ENCODE assay signal across 28 cellular contexts in the genomic region with DNA sequence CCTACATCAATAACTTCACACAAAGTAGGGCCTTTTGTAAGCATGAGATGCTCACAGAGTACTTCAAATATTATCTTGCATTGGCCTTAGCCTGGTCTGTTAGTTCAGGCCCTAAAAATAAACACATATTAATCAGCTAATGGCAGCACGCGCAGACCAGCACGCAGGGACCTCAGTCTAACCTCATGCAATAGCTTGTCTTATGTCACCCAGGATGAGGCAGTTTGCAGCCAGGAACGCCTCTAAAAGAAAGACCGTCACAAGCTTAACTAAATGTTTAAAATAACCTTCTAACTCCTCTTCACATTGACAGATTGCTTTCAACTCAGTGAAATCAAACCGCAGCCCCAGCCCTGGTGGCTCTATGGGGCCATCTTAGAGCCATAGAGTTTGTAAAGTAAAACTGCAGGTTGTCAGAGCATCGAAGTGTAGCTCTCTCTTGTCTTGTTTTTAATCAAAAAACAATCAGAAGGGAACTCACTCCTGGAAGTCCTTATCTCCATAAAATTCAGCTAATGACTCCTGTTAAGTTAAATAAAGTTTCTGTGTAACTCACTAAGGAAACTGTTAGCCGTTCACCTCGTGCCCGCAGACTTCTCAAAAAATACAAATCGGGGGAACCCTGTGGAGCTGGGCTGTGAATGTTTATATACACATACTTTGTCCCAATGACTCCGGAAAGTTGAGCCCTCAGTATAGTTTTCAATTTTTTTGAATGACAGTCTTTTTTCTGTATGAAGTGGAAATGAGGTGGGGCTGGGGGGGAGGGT.
DNase-seq lines count a peak whose midpoint lies in the region; ATAC-seq lines count a peak whose summit lies in the region.
"Had no signal": no experiment of that assay in that cellular context is flagged by ENCODE, and none has a peak within 500 bp of the region (broad histone marks: within the 10 kb centered on the region; RNA-seq: fewer than 3 reads in every experiment).

No MANE protein-coding gene starts in this region.

- H3K4me3 Mint-ChIP-seq in natural killer cell treated with Interleukin-12 subunit alpha and Interleukin-12 subunit beta and Interleukin-15 and Interleukin-18, amount 100 ng/mL, for 72 hours, result no peak overlapping the region
- no peak overlapping the region for H3K4me3 Mint-ChIP-seq in stimulated activated effector memory CD8-positive, alpha-beta T cell treated with anti-CD3 and anti-CD28 coated beads, Interleukin-12 subunit alpha, Interleukin-12 subunit beta, amount 100 ng/mL, for 72 hours
- H3K4me3 Mint-ChIP-seq: activated CD4-positive, alpha-beta T cell treated with anti-CD3 and anti-CD28 coated beads for 36 hours; CD4-positive, CD25-positive, alpha-beta regulatory T cell; stimulated activated naive B cell treated with anti-CD40 and anti-IgM and Interleukin-4, amounts not matched to agents 10 μg/mL and 1 μg/mL and 100 μg/mL, for 72 hours had no signal

- no peaks in the 10 kb centered on the region for H3K27me3 ChIP-seq in neuronal stem cell (ENCODE audit: control insufficient read depth in 3 of 3, insufficient read depth in 3 of 3, low read depth in 1 of 3, low read length in 3 of 3)
- H3K27me3 ChIP-seq: suprapubic skin, vagina had no signal

- no peak overlapping the region for H2BK12ac ChIP-seq in neuronal stem cell (ENCODE audit: low read length)

- ATAC-seq in Right ventricle myocardium superior (ENCODE audit: poor library complexity) (peak; percentile 91), left cardiac atrium (peak; percentile 50 to 58)
- no peak for ATAC-seq in natural killer cell treated with Interleukin-12 subunit alpha and Interleukin-12 subunit beta and Interleukin-15 and Interleukin-18, amount 100 ng/mL, for 72 hours
- ATAC-seq in stimulated activated effector memory CD8-positive, alpha-beta T cell treated with anti-CD3 and anti-CD28 coated beads, Interleukin-12 subunit alpha, Interleukin-12 subunit beta, amount 100 ng/mL, for 72 hours, result no peak
- ATAC-seq: activated CD4-positive, alpha-beta T cell treated with anti-CD3 and anti-CD28 coated beads for 36 hours; GM12878; HCT116; SK-N-SH treated with all-trans-retinoic acid at 6 μM for 48 hours; stimulated activated naive B cell treated with anti-CD40 and anti-IgM and Interleukin-4, amounts not matched to agents 10 μg/mL and 1 μg/mL and 100 μg/mL, for 72 hours had no signal

- H3K9ac ChIP-seq in neuronal stem cell (ENCODE audit: low read depth, low read length, poor library complexity), result no peak overlapping the region
- H3K9ac ChIP-seq: KMS-11 had no signal

- H3K18ac ChIP-seq in neuronal stem cell (ENCODE audit: low read length), result peak overlapping the region; percentile 35

- DNase-seq in Right ventricle myocardium superior (peak; percentile 63), cardiac septum (ENCODE audit: low spot score) (no peak), left cardiac atrium (no peak), neuronal stem cell (ENCODE audit: low spot score) (no peak), NCI-H82 treated with DMSO at 0.1 percent for 48 hours (lab: John Stamatoyannopoulos, UW; ENCODE audit: unreplicated experiment) (no peak), LoVo (ENCODE audit: low spot score) (no peak)
- DNase-seq in natural killer cell treated with Interleukin-12 subunit alpha and Interleukin-12 subunit beta and Interleukin-15 and Interleukin-18, amount 100 ng/mL, for 72 hours (ENCODE audit: low spot score), result no peak
- no peak for DNase-seq in stimulated activated effector memory CD8-positive, alpha-beta T cell treated with anti-CD3 and anti-CD28 coated beads, Interleukin-12 subunit alpha, Interleukin-12 subunit beta, amount 100 ng/mL, for 72 hours (ENCODE audit: low spot score in 2 of 2)
- DNase-seq: activated CD4-positive, alpha-beta T cell treated with anti-CD3 and anti-CD28 coated beads for 36 hours; activated gamma-delta T cell treated with Interleukin-2 at 50 U/mL for 16 hours; activated T-cell treated with anti-CD3 and anti-CD28 coated beads, Interleukin-2, amount 50 U/mL, for 1 hour; CD4-positive, CD25-positive, alpha-beta regulatory T cell; DND-41; effector CD4-positive, alpha-beta T cell; mammary epithelial cell; NCI-H1417; occipital lobe; right cardiac atrium; stimulated activated CD4-positive, alpha-beta T cell treated with anti-CD3 and anti-CD28 coated beads, Interleukin-4, amount 100 ng/mL, for 4 hours; stimulated activated naive B cell treated with anti-CD40 and anti-IgM and Interleukin-4, amounts not matched to agents 10 μg/mL and 1 μg/mL and 100 μg/mL, for 72 hours; T-helper 2 cell had no signal

- no peaks in the 10 kb centered on the region for H3K36me3 ChIP-seq in neuronal stem cell (replicated peaks in 1 of 2; ENCODE audit: control insufficient read depth in 2 of 2, insufficient read depth in 2 of 2, low read length in 2 of 2)
- H3K36me3 ChIP-seq: suprapubic skin, vagina had no signal

- no peak overlapping the region for H2BK120ac ChIP-seq in neuronal stem cell (ENCODE audit: low read depth, low read length)

- peaks cover 0 to 4% of the 10 kb centered on the region in 2 donors for H3K4me1 Mint-ChIP-seq in natural killer cell treated with Interleukin-12 subunit alpha and Interleukin-12 subunit beta and Interleukin-15 and Interleukin-18, amount 100 ng/mL, for 72 hours (ENCODE audit: low read depth in 2 of 2)
- H3K4me1 Mint-ChIP-seq in stimulated activated effector memory CD8-positive, alpha-beta T cell treated with anti-CD3 and anti-CD28 coated beads, Interleukin-12 subunit alpha, Interleukin-12 subunit beta, amount 100 ng/mL, for 72 hours, result peaks cover under 1% of the 10 kb centered on the region
- H3K4me1 Mint-ChIP-seq: activated CD4-positive, alpha-beta T cell treated with anti-CD3 and anti-CD28 coated beads for 36 hours; CD4-positive, CD25-positive, alpha-beta regulatory T cell; stimulated activated naive B cell treated with anti-CD40 and anti-IgM and Interleukin-4, amounts not matched to agents 10 μg/mL and 1 μg/mL and 100 μg/mL, for 72 hours had no signal

- H3K4me1 ChIP-seq in neuronal stem cell (ENCODE audit: control insufficient read depth in 2 of 2, insufficient read depth in 1 of 2, low read depth in 1 of 2, low read length in 2 of 2), result peaks cover 0 to 2% of the 10 kb centered on the region in 2 donors
- H3K4me1 ChIP-seq: suprapubic skin, vagina had no signal

- WGBS in neuronal stem cell (ENCODE audit: extremely low coverage in 2 of 2, insufficient read length in 2 of 2, insufficient replicate concordance in 1 of 2), 2 donors, result no CpG with 5 or more reads among the region's 12 CpGs

- H2AFZ ChIP-seq in neuronal stem cell (ENCODE audit: low read length), result no peak overlapping the region

- intact Hi-C loops in Right ventricle myocardium superior (cut with DNase I) (no loop called here), cardiac septum (cut with DNase I) (no loop called here), left cardiac atrium (cut with DNase I) (no loop called here)

- no peak overlapping the region for H2BK15ac ChIP-seq in neuronal stem cell (ENCODE audit: low read length)

- no peaks in the 10 kb centered on the region for H3K27me3 Mint-ChIP-seq in natural killer cell treated with Interleukin-12 subunit alpha and Interleukin-12 subunit beta and Interleukin-15 and Interleukin-18, amount 100 ng/mL, for 72 hours
- H3K27me3 Mint-ChIP-seq: activated CD4-positive, alpha-beta T cell treated with anti-CD3 and anti-CD28 coated beads for 36 hours; CD4-positive, CD25-positive, alpha-beta regulatory T cell; stimulated activated naive B cell treated with anti-CD40 and anti-IgM and Interleukin-4, amounts not matched to agents 10 μg/mL and 1 μg/mL and 100 μg/mL, for 72 hours had no signal

- no peaks in the 10 kb centered on the region for H3K9me3 ChIP-seq in neuronal stem cell (replicated peaks in 1 of 2; ENCODE audit: control insufficient read depth in 2 of 2, insufficient read depth in 1 of 2, low read depth in 1 of 2, low read length in 2 of 2)
- H3K9me3 ChIP-seq: suprapubic skin, vagina had no signal

- H4K91ac ChIP-seq in neuronal stem cell (ENCODE audit: low read depth, low read length, poor library complexity), result no peak overlapping the region

- no peak overlapping the region for H3K27ac ChIP-seq in neuronal stem cell (replicated peaks; ENCODE audit: low read length)
- H3K27ac ChIP-seq: epithelial cell of prostate, KMS-11, suprapubic skin, vagina had no signal

- H3K4me3 ChIP-seq in neuronal stem cell (ENCODE audit: low read length in 2 of 2), result no peak overlapping the region
- H3K4me3 ChIP-seq: GM12878, suprapubic skin, vagina had no signal

- H3K9me3 Mint-ChIP-seq in natural killer cell treated with Interleukin-12 subunit alpha and Interleukin-12 subunit beta and Interleukin-15 and Interleukin-18, amount 100 ng/mL, for 72 hours, result no peaks in the 10 kb centered on the region
- peaks cover 2% of the 10 kb centered on the region for H3K9me3 Mint-ChIP-seq in stimulated activated effector memory CD8-positive, alpha-beta T cell treated with anti-CD3 and anti-CD28 coated beads, Interleukin-12 subunit alpha, Interleukin-12 subunit beta, amount 100 ng/mL, for 72 hours

- no peaks in the 10 kb centered on the region for H3K79me1 ChIP-seq in neuronal stem cell (ENCODE audit: low read depth, low read length)

- H3K4ac ChIP-seq in neuronal stem cell (ENCODE audit: low read length), result no peak overlapping the region

- H3K23ac ChIP-seq in neuronal stem cell (ENCODE audit: low read depth, low read length, poor library complexity), result no peak overlapping the region

- H2AK5ac ChIP-seq in neuronal stem cell (ENCODE audit: low read depth, low read length), result no peak overlapping the region

- peaks cover 9% of the 10 kb centered on the region for H3K36me3 Mint-ChIP-seq in natural killer cell treated with Interleukin-12 subunit alpha and Interleukin-12 subunit beta and Interleukin-15 and Interleukin-18, amount 100 ng/mL, for 72 hours
- no peaks in the 10 kb centered on the region for H3K36me3 Mint-ChIP-seq in stimulated activated effector memory CD8-positive, alpha-beta T cell treated with anti-CD3 and anti-CD28 coated beads, Interleukin-12 subunit alpha, Interleukin-12 subunit beta, amount 100 ng/mL, for 72 hours

- no peak overlapping the region for H3K4me2 ChIP-seq in neuronal stem cell (ENCODE audit: insufficient read depth, low read length, poor library complexity, severe bottlenecking)
- H3K4me2 ChIP-seq: KMS-11 had no signal

- no peak overlapping the region for H2BK5ac ChIP-seq in neuronal stem cell (ENCODE audit: low read length)

- H3K14ac ChIP-seq in neuronal stem cell (ENCODE audit: low read length), result no peak overlapping the region

- no peak overlapping the region for H3K27ac Mint-ChIP-seq in natural killer cell treated with Interleukin-12 subunit alpha and Interleukin-12 subunit beta and Interleukin-15 and Interleukin-18, amount 100 ng/mL, for 72 hours
- H3K27ac Mint-ChIP-seq in stimulated activated effector memory CD8-positive, alpha-beta T cell treated with anti-CD3 and anti-CD28 coated beads, Interleukin-12 subunit alpha, Interleukin-12 subunit beta, amount 100 ng/mL, for 72 hours, result no peak overlapping the region
- H3K27ac Mint-ChIP-seq: activated CD4-positive, alpha-beta T cell treated with anti-CD3 and anti-CD28 coated beads for 36 hours; CD4-positive, CD25-positive, alpha-beta regulatory T cell; stimulated activated naive B cell treated with anti-CD40 and anti-IgM and Interleukin-4, amounts not matched to agents 10 μg/mL and 1 μg/mL and 100 μg/mL, for 72 hours had no signal

- H4K8ac ChIP-seq in neuronal stem cell (ENCODE audit: low read depth, low read length), result no peak overlapping the region

Comparison
In these comparisons a context has a peak if more than half of its experiments do, and no peak if none do; other contexts are left out.
1. ATAC-seq: peak in Right ventricle myocardium superior (single experiment) and left cardiac atrium (2 of 2); none in natural killer cell treated with Interleukin-12 subunit alpha and Interleukin-12 subunit beta and Interleukin-15 and Interleukin-18, amount 100 ng/mL, for 72 hours (0 of 2) and stimulated activated effector memory CD8-positive, alpha-beta T cell treated with anti-CD3 and anti-CD28 coated beads, Interleukin-12 subunit alpha, Interleukin-12 subunit beta, amount 100 ng/mL, for 72 hours (single experiment).